1 cellular context compared by ENCODE assay signal in the genomic region with DNA sequence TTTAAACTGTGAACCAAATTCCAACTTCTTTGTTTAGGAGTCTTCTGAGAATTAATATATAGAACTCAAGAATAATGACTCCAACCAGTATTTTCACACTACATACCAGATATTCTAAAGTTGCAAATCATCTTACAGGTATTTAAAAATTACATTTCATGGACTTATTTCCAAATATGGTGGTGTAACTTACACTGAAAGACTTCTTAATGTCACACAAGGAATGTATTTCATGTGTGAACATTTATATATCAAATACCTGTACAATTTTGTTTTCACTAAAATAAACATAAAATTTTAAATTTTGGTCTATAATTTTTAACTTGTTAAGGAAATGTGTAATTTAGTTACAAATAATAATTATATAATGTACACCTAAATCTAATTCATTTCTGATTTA.
TF ChIP-seq lines count a peak whose summit lies in the region.

No MANE protein-coding gene starts in this region.

TF ChIP-seq in HepG2, 621 proteins besides CTCF, POLR2A, EP300 and RAD21:
- TF ChIP-seq PAX8 (CRISPR knock-in tag; IDR thresholded peaks at IDR 0.05; ENCODE audit: borderline replicate concordance) (no peak), ZNF207 (IDR thresholded peaks at IDR 0.05; ENCODE audit: borderline replicate concordance) (no peak), ZSCAN9 (CRISPR knock-in tag; IDR thresholded peaks at IDR 0.05; ENCODE audit: borderline replicate concordance) (no peak), DR1 (CRISPR knock-in tag; IDR thresholded peaks at IDR 0.05) (no peak), ARID3A (IDR thresholded peaks at IDR 0.05; ENCODE audit: low read depth, low read length) (no peak), FOXK1 (CRISPR knock-in tag; IDR thresholded peaks at IDR 0.05; ENCODE audit: borderline replicate concordance, low read depth) (no peak), PRMT3 (CRISPR knock-in tag; IDR thresholded peaks at IDR 0.05; ENCODE audit: borderline replicate concordance, low read depth) (no peak), KDM2A (CRISPR knock-in tag; IDR thresholded peaks at IDR 0.05; ENCODE audit: borderline replicate concordance, low read depth) (no peak), ETV5 (CRISPR knock-in tag; IDR thresholded peaks at IDR 0.05; ENCODE audit: borderline replicate concordance) (no peak), SMARCC2 (IDR thresholded peaks at IDR 0.05) (no peak), HOXA7 (CRISPR knock-in tag; IDR thresholded peaks at IDR 0.05) (no peak), NFKBIZ (CRISPR knock-in tag; IDR thresholded peaks at IDR 0.05) (no peak), ZNF816 (CRISPR knock-in tag; IDR thresholded peaks at IDR 0.05; ENCODE audit: borderline replicate concordance) (no peak)
- TF ChIP-seq, protein P1, sequence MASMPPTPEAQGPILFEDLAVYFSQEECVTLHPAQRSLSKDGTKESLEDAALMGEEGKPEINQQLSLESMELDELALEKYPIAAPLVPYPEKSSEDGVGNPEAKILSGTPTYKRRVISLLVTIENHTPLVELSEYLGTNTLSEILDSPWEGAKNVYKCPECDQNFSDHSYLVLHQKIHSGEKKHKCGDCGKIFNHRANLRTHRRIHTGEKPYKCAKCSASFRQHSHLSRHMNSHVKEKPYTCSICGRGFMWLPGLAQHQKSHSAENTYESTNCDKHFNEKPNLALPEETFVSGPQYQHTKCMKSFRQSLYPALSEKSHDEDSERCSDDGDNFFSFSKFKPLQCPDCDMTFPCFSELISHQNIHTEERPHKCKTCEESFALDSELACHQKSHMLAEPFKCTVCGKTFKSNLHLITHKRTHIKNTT (CRISPR knock-in tag; IDR thresholded peaks at IDR 0.05), result no peak
- TF ChIP-seq, protein P2, sequence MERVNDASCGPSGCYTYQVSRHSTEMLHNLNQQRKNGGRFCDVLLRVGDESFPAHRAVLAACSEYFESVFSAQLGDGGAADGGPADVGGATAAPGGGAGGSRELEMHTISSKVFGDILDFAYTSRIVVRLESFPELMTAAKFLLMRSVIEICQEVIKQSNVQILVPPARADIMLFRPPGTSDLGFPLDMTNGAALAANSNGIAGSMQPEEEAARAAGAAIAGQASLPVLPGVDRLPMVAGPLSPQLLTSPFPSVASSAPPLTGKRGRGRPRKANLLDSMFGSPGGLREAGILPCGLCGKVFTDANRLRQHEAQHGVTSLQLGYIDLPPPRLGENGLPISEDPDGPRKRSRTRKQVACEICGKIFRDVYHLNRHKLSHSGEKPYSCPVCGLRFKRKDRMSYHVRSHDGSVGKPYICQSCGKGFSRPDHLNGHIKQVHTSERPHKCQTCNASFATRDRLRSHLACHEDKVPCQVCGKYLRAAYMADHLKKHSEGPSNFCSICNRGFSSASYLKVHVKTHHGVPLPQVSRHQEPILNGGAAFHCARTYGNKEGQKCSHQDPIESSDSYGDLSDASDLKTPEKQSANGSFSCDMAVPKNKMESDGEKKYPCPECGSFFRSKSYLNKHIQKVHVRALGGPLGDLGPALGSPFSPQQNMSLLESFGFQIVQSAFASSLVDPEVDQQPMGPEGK (CRISPR knock-in tag; IDR thresholded peaks at IDR 0.05), result no peak
- TF ChIP-seq, protein P3, sequence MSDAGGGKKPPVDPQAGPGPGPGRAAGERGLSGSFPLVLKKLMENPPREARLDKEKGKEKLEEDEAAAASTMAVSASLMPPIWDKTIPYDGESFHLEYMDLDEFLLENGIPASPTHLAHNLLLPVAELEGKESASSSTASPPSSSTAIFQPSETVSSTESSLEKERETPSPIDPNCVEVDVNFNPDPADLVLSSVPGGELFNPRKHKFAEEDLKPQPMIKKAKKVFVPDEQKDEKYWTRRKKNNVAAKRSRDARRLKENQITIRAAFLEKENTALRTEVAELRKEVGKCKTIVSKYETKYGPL (CRISPR knock-in tag; IDR thresholded peaks at IDR 0.05), result no peak
- TF ChIP-seq, protein P4, sequence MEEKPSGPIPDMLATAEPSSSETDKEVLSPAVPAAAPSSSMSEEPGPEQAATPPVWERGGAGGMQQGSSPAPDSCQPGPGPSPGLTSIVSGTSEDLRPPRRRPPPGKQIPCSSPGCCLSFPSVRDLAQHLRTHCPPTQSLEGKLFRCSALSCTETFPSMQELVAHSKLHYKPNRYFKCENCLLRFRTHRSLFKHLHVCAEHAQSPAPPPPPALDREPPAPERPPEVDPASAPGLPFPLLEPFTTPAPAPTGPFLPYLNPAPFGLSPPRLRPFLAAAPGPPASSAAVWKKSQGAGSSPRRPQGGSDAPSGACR (CRISPR knock-in tag; IDR thresholded peaks at IDR 0.05), result no peak
TF ChIP-seq in HepG2: peak in this region for 0.
